ENCODE assay signal across 27 cellular contexts in genomic region chr5:127589309-127590036, GRCh38. TPM values are rescaled to one million over a fixed set of nuclear protein-coding genes. Genes with fewer than 3 reads are reported as not detected.
DNase-seq lines count a peak whose midpoint lies in the region; ATAC-seq and TF ChIP-seq lines count a peak whose summit lies in the region.
"Had no signal": no experiment of that assay in that cellular context is flagged by ENCODE, and none has a peak within 500 bp of the region (broad histone marks: within the 10 kb centered on the region; RNA-seq: fewer than 3 reads in every experiment).

No MANE protein-coding gene starts in this region.

- H3K4me3 ChIP-seq in OCI-LY1 (ENCODE audit: low read depth, low read length, poor library complexity, severe bottlenecking) (peak overlapping the region; percentile 24), tibial artery (no peak overlapping the region)
- H3K4me3 ChIP-seq: PC-9 had no signal

- peak overlapping the region; percentile 47 for H3K4me2 ChIP-seq in OCI-LY1 (ENCODE audit: low read length)
- H3K4me2 ChIP-seq: KMS-11, PC-9 had no signal

- H3K27me3 ChIP-seq in OCI-LY1 (ENCODE audit: insufficient read depth, low read length) (no peaks in the 10 kb centered on the region), layer of hippocampus (ENCODE audit: control insufficient read depth, insufficient read depth, low read length) (no peaks in the 10 kb centered on the region), tibial artery (no peaks in the 10 kb centered on the region)

- H3K9me3 Mint-ChIP-seq in natural killer cell treated with Interleukin-12 subunit alpha and Interleukin-12 subunit beta and Interleukin-15 and Interleukin-18, amount 100 ng/mL, for 72 hours: no peaks in the 10 kb centered on the region
- no peaks in the 10 kb centered on the region for H3K9me3 Mint-ChIP-seq in natural killer cell
- H3K9me3 Mint-ChIP-seq: CD4-positive, alpha-beta T cell had no signal

- H4K20me1 ChIP-seq in OCI-LY1 (ENCODE audit: insufficient read depth, low read length): no peaks in the 10 kb centered on the region

- peaks cover 19 to 33% of the 10 kb centered on the region in 2 donors for H3K4me1 Mint-ChIP-seq in natural killer cell treated with Interleukin-12 subunit alpha and Interleukin-12 subunit beta and Interleukin-15 and Interleukin-18, amount 100 ng/mL, for 72 hours (ENCODE audit: low read depth in 2 of 2)
- H3K4me1 Mint-ChIP-seq in natural killer cell: peaks cover 0 to 13% of the 10 kb centered on the region in 2 donors

- no peak for DNase-seq in natural killer cell treated with Interleukin-12 subunit alpha and Interleukin-12 subunit beta and Interleukin-15 and Interleukin-18, amount 100 ng/mL, for 72 hours (ENCODE audit: low spot score)
- DNase-seq in natural killer cell: no peak
- no peak for DNase-seq in erythroblast (lab: John Stamatoyannopoulos, UW)
- no peak for DNase-seq in tibial artery
- no peak for DNase-seq in NCI-H1092 (lab: John Stamatoyannopoulos, UW)
- DNase-seq in NCI-H2081 treated with DMSO at 0.1 percent for 48 hours (lab: John Stamatoyannopoulos, UW): no peak
- DNase-seq: 8988T; CD4-positive, alpha-beta T cell; DMS153; GF-D8; H7; NCI-H1436; NCI-H1930; NCI-H2171 treated with DMSO at 0.1 percent for 48 hours; NCI-H510A; NCI-H774; PC-9; SIG-M5 had no signal

- no peaks in the 10 kb centered on the region for H3K9me2 ChIP-seq in OCI-LY1 (ENCODE audit: low read depth, low read length)

- peak overlapping the region; percentile 42; the same call in 1 of the 2 replicates for H3K9ac ChIP-seq in OCI-LY1 (ENCODE audit: low read length)
- H3K9ac ChIP-seq: KMS-11 had no signal

- no peak overlapping the region for H2AFZ ChIP-seq in OCI-LY1 (ENCODE audit: low read length)
- H2AFZ ChIP-seq: PC-9 had no signal

- no peaks in the 10 kb centered on the region for H3K9me3 ChIP-seq in OCI-LY1 (ENCODE audit: low read length)
- no peaks in the 10 kb centered on the region for H3K9me3 ChIP-seq in tibial artery

- intact Hi-C loops in natural killer cell (cut with micrococcal nuclease) (no loop called here), tibial artery (cut with DNase I; ENCODE audit: low total_unique reads) (no loop called here)

- H3K4me3 Mint-ChIP-seq in natural killer cell treated with Interleukin-12 subunit alpha and Interleukin-12 subunit beta and Interleukin-15 and Interleukin-18, amount 100 ng/mL, for 72 hours: peak overlapping the region; percentile 14
- H3K4me3 Mint-ChIP-seq in natural killer cell: no peak overlapping the region
- H3K4me3 Mint-ChIP-seq: B cell; CD4-positive, alpha-beta T cell had no signal

- H3K4me1 ChIP-seq in OCI-LY1 (ENCODE audit: insufficient read depth, low read length, severe bottlenecking) (peaks cover 85% of the 10 kb centered on the region), tibial artery (no peaks in the 10 kb centered on the region)

- ATAC-seq in natural killer cell treated with Interleukin-12 subunit alpha and Interleukin-12 subunit beta and Interleukin-15 and Interleukin-18, amount 100 ng/mL, for 72 hours: no peak
- no peak for ATAC-seq in natural killer cell

- no peaks in the 10 kb centered on the region for H3K36me3 ChIP-seq in OCI-LY1 (ENCODE audit: insufficient read depth, low read length)
- H3K36me3 ChIP-seq in tibial artery: no peaks in the 10 kb centered on the region

- peaks cover 0 to 2% of the 10 kb centered on the region in 2 donors for H3K27me3 Mint-ChIP-seq in natural killer cell treated with Interleukin-12 subunit alpha and Interleukin-12 subunit beta and Interleukin-15 and Interleukin-18, amount 100 ng/mL, for 72 hours
- H3K27me3 Mint-ChIP-seq in natural killer cell (ENCODE audit: low read depth in 2 of 2): no peaks in the 10 kb centered on the region
- H3K27me3 Mint-ChIP-seq: CD4-positive, alpha-beta T cell had no signal

- H3K27ac Mint-ChIP-seq in natural killer cell treated with Interleukin-12 subunit alpha and Interleukin-12 subunit beta and Interleukin-15 and Interleukin-18, amount 100 ng/mL, for 72 hours: peak overlapping the region in 1 of 2 donors; percentile 10
- H3K27ac Mint-ChIP-seq in natural killer cell: no peak overlapping the region
- H3K27ac Mint-ChIP-seq: B cell; CD4-positive, alpha-beta T cell had no signal

- no peaks in the 10 kb centered on the region for H3K36me3 Mint-ChIP-seq in natural killer cell treated with Interleukin-12 subunit alpha and Interleukin-12 subunit beta and Interleukin-15 and Interleukin-18, amount 100 ng/mL, for 72 hours
- H3K36me3 Mint-ChIP-seq in natural killer cell: no peaks in the 10 kb centered on the region

- H3F3A ChIP-seq in OCI-LY1 (ENCODE audit: insufficient read depth, low read length): no peaks in the 10 kb centered on the region

- no peak for TF ChIP-seq POLR2A in erythroblast (IDR thresholded peaks at IDR 0.05; ENCODE audit: low read length)

- H3K27ac ChIP-seq in OCI-LY1 (ENCODE audit: low read depth, low read length, poor library complexity, severe bottlenecking) (peak overlapping the region; percentile 95), layer of hippocampus (ENCODE audit: low read depth, low read length) (peak overlapping the region; percentile 35), tibial artery (no peak overlapping the region)
- H3K27ac ChIP-seq: HL-60, KMS-11, PC-9, RWPE1 had no signal

- TF ChIP-seq CTCF in natural killer cell (IDR thresholded peaks at IDR 0.05): no peak
- no peak for TF ChIP-seq CTCF in OCI-LY1 (IDR thresholded peaks at IDR 0.05; ENCODE audit: low read length)
- TF ChIP-seq CTCF in tibial artery (IDR thresholded peaks at IDR 0.05): no peak

- H3K79me2 ChIP-seq in OCI-LY1 (ENCODE audit: insufficient read depth, low read length): no peaks in the 10 kb centered on the region

RNA-seq across cellular contexts. Expression of gene CTXN3, which starts 59.4 kb away (rescaled TPM):
- not detected for total RNA-seq in natural killer cell treated with Interleukin-12 subunit alpha and Interleukin-12 subunit beta and Interleukin-15 and Interleukin-18, amount 100 ng/mL, for 72 hours
- not detected for total RNA-seq in natural killer cell
- total RNA-seq: B cell; CD4-positive, alpha-beta T cell; Daoy; H7; HT1080; M059J; PC-9 had no signal

Comparison
In these comparisons a context has a peak if more than half of its experiments do, and no peak if none do; other contexts are left out.
1. H3K27ac ChIP-seq: peak in OCI-LY1 (single experiment) and layer of hippocampus (single experiment); none in tibial artery (0 of 2).